8 cellular contexts compared by ENCODE assay signal in the genomic region with DNA sequence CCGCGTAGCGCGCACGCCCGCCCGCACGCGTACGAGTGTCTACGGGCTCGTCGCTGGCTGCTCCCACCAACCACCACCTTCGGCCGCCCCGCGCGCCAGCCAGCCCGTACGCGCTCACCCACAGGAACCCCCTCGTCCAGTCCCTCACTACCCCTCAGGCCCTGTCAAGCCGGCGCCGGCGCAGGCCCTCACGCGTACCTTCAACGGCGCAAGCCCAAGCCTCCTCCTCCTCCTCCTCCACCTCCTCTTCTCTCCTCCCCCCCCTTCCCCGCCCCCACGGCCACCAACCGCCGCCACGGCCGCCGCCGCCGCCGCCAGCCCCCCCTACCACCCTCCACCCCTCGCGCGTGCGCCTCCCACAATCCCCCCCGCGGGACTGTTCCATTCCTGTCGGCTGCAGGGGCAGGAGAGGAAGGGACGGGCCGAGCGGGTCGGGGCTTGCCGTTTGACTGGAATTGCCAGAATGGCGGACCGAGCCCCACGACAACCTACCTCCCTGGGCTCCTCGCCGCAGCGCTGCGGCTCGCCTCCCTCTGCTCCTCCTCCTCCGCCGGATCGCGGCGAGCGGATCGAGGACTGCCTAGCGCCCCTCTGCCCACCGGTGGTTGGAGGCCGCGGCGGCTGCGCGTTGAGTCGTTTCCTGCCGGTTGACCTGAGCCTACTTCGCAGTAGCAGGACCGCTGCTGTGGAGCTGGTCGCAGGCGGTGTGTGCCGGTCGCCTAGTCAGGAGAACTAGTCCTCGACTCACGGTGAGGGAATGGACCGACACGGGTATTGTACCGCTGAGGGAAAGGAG. TPM values are rescaled to one million over a fixed set of nuclear protein-coding genes. Genes with fewer than 3 reads are reported as not detected.
DNase-seq lines count a peak whose midpoint lies in the region; ATAC-seq and TF ChIP-seq lines count a peak whose summit lies in the region.

TSS of gene ASH1L (minus strand) at position 223 of the 796 bp plus-strand sequence. CDS start 41,284 bp downstream, outside the sequence.

- CTCF ChIA-PET in CD4-positive, alpha-beta T cell (lab: Charles Lee), result no interaction called here

- H3K36me3 ChIP-seq in ectodermal cell (ENCODE audit: control insufficient read depth, insufficient read depth, low read length), result no peaks in the 10 kb centered on the region
- H3K36me3 ChIP-seq in lung (ENCODE audit: control insufficient read depth in 2 of 2, insufficient read depth in 2 of 2, low read length in 2 of 2), result peaks cover 0 to 4% of the 10 kb centered on the region in 2 donors

- peak; percentile 89 to 94 (median 92) for DNase-seq in CD4-positive, alpha-beta T cell
- DNase-seq in HS-5 (ENCODE audit: low read depth) (peak; percentile 76), NK-92 (lab: John Stamatoyannopoulos, UW; ENCODE audit: unreplicated experiment) (peak; percentile 51), lung (ENCODE audit: low spot score) (peak; percentile 94)
- peak; percentile 85 to 93 for DNase-seq in activated CD8-positive, alpha-beta memory T cell treated with anti-CD3 and anti-CD28 coated beads for 1 hour (ENCODE audit: extremely low read depth in 1 of 2, low read depth in 1 of 2)
- peak; percentile 88 to 92 (median 89) for DNase-seq in stimulated activated CD4-positive, alpha-beta T cell treated with anti-CD3 and anti-CD28 coated beads, TNF-alpha, amount 100 ng/mL, for 24 hours (ENCODE audit: low read depth in 3 of 3)

- POLR2A ChIA-PET in CD4-positive, alpha-beta T cell (lab: Charles Lee), result interaction anchor here (0.5 to 2.2 kb wide), 20 partner anchors 11 to 626 kb away, joined by 3 to 14 read pairs (median 5); partner anchors contain the start of genes CLK2, FDPS, MSTO1 and PMVK

- H3K36me3 Mint-ChIP-seq in CD4-positive, alpha-beta T cell (ENCODE audit: low read depth), result peaks cover 45% of the 10 kb centered on the region

- H3K4me3 ChIP-seq in ectodermal cell (ENCODE audit: insufficient read depth, low read depth, low read length) (peak within 1 kb of the TSS; percentile 84), lung (peak within 1 kb of the TSS; percentile 98)

- 0% methylated on average over 74 to 80 of the region's 87 CpGs for WGBS in ectodermal cell, 2 experiments
- WGBS in lung, 2 donors, result 0% methylated on average over 54 to 87 of the region's 87 CpGs

- no peaks in the 10 kb centered on the region for H3K9me3 ChIP-seq in CD4-positive, alpha-beta T cell (ENCODE audit: control insufficient read depth, low read length)
- H3K9me3 ChIP-seq in ectodermal cell (ENCODE audit: control insufficient read depth, low read length) (no peaks in the 10 kb centered on the region), lung (ENCODE audit: control insufficient read depth in 2 of 2, insufficient read depth in 1 of 2, low read length in 1 of 2) (no peaks in the 10 kb centered on the region)

- peak; percentile 71 for ATAC-seq in CD4-positive, alpha-beta T cell (ENCODE audit: poor library complexity)
- ATAC-seq in GM19467 (IDR thresholded peaks at IDR 0.05; ENCODE audit: unreplicated experiment) (peak; percentile 62), lung (ENCODE audit: insufficient read depth, low FRiP score) (peak; percentile 92)

- H3K4me1 ChIP-seq in ectodermal cell (ENCODE audit: control insufficient read depth, insufficient read depth, low read length), result no peaks in the 10 kb centered on the region
- peaks cover 1 to 16% of the 10 kb centered on the region in 2 donors for H3K4me1 ChIP-seq in lung (ENCODE audit: control insufficient read depth in 2 of 2, insufficient read depth in 2 of 2, low read length in 2 of 2)

- peaks cover 51% of the 10 kb centered on the region for H3K4me1 Mint-ChIP-seq in CD4-positive, alpha-beta T cell (ENCODE audit: low read depth)

- no peaks in the 10 kb centered on the region for H3K9me3 Mint-ChIP-seq in CD4-positive, alpha-beta T cell

- intact Hi-C loops in CD4-positive, alpha-beta T cell (cut with DNase I, micrococcal nuclease), result loop anchor here (2.0 to 10.0 kb wide), 4 partner anchors 45 to 240 kb away; partner anchors contain the start of genes DAP3 (in 1 of the 2) and YY1AP1 (in 1 of the 2)

- H3K4me3 Mint-ChIP-seq in CD4-positive, alpha-beta T cell, result peak within 1 kb of the TSS; percentile 99

- peak within 1 kb of the TSS; percentile 96 for H3K27ac ChIP-seq in CD4-positive, alpha-beta T cell (ENCODE audit: low read depth, low read length)
- peak within 1 kb of the TSS; percentile 98 for H3K27ac ChIP-seq in ectodermal cell (ENCODE audit: insufficient read depth, low read depth, low read length, poor library complexity, severe bottlenecking)
- peak within 1 kb of the TSS; percentile 95 to 100 for H3K27ac ChIP-seq in lung (ENCODE audit: low read depth in 1 of 2, low read length in 1 of 2)

- H3K27ac Mint-ChIP-seq in CD4-positive, alpha-beta T cell, result peak within 1 kb of the TSS; percentile 94

- no peaks in the 10 kb centered on the region for H3K27me3 Mint-ChIP-seq in CD4-positive, alpha-beta T cell

- H3K27me3 ChIP-seq in CD4-positive, alpha-beta T cell (ENCODE audit: control insufficient read depth, insufficient read depth, low read length), result no peaks in the 10 kb centered on the region
- H3K27me3 ChIP-seq in ectodermal cell (ENCODE audit: control insufficient read depth, insufficient read depth, low read length, poor library complexity, severe bottlenecking), result no peaks in the 10 kb centered on the region
- no peaks in the 10 kb centered on the region for H3K27me3 ChIP-seq in lung (ENCODE audit: control insufficient read depth, insufficient read depth)

- TF ChIP-seq CTCF in CD4-positive, alpha-beta T cell (IDR thresholded peaks at IDR 0.05), result no peak
- TF ChIP-seq CTCF in lung (IDR thresholded peaks at IDR 0.05; ENCODE audit: control extremely low read depth, extremely low read depth), result no peak

RNA-seq across cellular contexts. Expression of gene ASH1L, which starts in this region (rescaled TPM):
- 10 to 100 TPM; 71.0 to 72.8 TPM for total RNA-seq in CD4-positive, alpha-beta T cell
- 14.5 TPM for polyA plus RNA-seq in ectodermal cell (2013, experiment 1 of 4)
- 16.7 TPM for polyA plus RNA-seq in ectodermal cell (2013, experiment 2 of 4)
- 12.5 TPM for polyA plus RNA-seq in ectodermal cell (2013, experiment 3 of 4)
- polyA plus RNA-seq in ectodermal cell (2013, experiment 4 of 4), result 15.0 TPM
- 10 to 100 TPM; 46.1 to 92.5 TPM for total RNA-seq in lung
- 1 to 10 TPM; 8.1 to 8.9 TPM for polyA plus RNA-seq in lung

Comparison
In these comparisons a context has a peak if more than half of its experiments do, and no peak if none do; other contexts are left out.
1. Peak in every context shown above with its lines: DNase-seq, ATAC-seq, H3K4me3 ChIP-seq and H3K27ac ChIP-seq.